In genomic region chr1:58780586-58781452, GRCh38 we compare ENCODE assay signal across 8 cellular contexts. TPM values are rescaled to one million over a fixed set of nuclear protein-coding genes. Genes with fewer than 3 reads are reported as not detected.
DNase-seq lines count a peak whose midpoint lies in the region; ATAC-seq and TF ChIP-seq lines count a peak whose summit lies in the region.

No MANE protein-coding gene starts in this region.

- peak overlapping the region; percentile 95 for H3K4me2 ChIP-seq in skeletal muscle satellite cell (ENCODE audit: low read length)

- H3K9me3 ChIP-seq in heart left ventricle (no peaks in the 10 kb centered on the region), skeletal muscle satellite cell (replicated peaks; ENCODE audit: low read length) (no peaks in the 10 kb centered on the region)

- TF ChIP-seq POLR2A in heart left ventricle (IDR thresholded peaks at IDR 0.05): no peak

- intact Hi-C loops in heart left ventricle (cut with DNase I) (loop anchor here (1.0 to 10.0 kb wide), 21 partner anchors 26 to 974 kb away; partner anchors contain the start of gene FGGY (in 4 of the 10)), Right ventricle myocardium inferior (cut with DNase I) (loop anchor here (1.0 kb wide), 1 partner anchor 978 kb away; no protein-coding TSS in a partner anchor)

- no peak for TF ChIP-seq CTCF in heart left ventricle (IDR thresholded peaks at IDR 0.05)
- TF ChIP-seq CTCF in WI38 (IDR thresholded peaks at IDR 0.05; ENCODE audit: low read depth, low read length): no peak

- WGBS in heart left ventricle, 4 donors: 11 to 22% (median 16%) methylated on average over 2 of the region's 2 CpGs

- ATAC-seq in heart left ventricle (no peak), Right ventricle myocardium inferior (no peak), HG02884 (IDR thresholded peaks at IDR 0.05; ENCODE audit: unreplicated experiment) (no peak)

- H3K4me1 ChIP-seq in heart left ventricle: peaks cover 0 to 25% (median 16%) of the 10 kb centered on the region in 12 donors
- H3K4me1 ChIP-seq in skeletal muscle satellite cell (ENCODE audit: control insufficient read depth, insufficient read depth, low read length): peaks cover 14% of the 10 kb centered on the region

- H3K27me3 ChIP-seq in heart left ventricle: no peaks in the 10 kb centered on the region
- H3K27me3 ChIP-seq in skeletal muscle satellite cell (ENCODE audit: control insufficient read depth, insufficient read depth, low read length): no peaks in the 10 kb centered on the region

- H3K36me3 ChIP-seq in heart left ventricle: peaks cover 0 to 15% (median 7%) of the 10 kb centered on the region in 9 donors
- peaks cover 27% of the 10 kb centered on the region for H3K36me3 ChIP-seq in skeletal muscle satellite cell (ENCODE audit: insufficient read depth, low read length)

- peak overlapping the region in 11 of 12 donors; percentile 44 to 100 (median 99) for H3K27ac ChIP-seq in heart left ventricle

- H3K4me3 ChIP-seq in heart left ventricle (peak overlapping the region; percentile 59 to 99 (median 90)), WI38 (ENCODE audit: low read depth, low read length) (peak overlapping the region; percentile 97), skeletal muscle satellite cell (ENCODE audit: low read length) (peak overlapping the region; percentile 81)

- peak overlapping the region; percentile 96 for H3K9ac ChIP-seq in skeletal muscle satellite cell (ENCODE audit: low read depth, low read length)

- DNase-seq in heart left ventricle (no peak), Right ventricle myocardium inferior (ENCODE audit: missing footprints) (no peak), globus pallidus (ENCODE audit: low spot score) (peak; percentile 41), SK-N-DZ (ENCODE audit: low spot score) (no peak), foreskin melanocyte (no peak)

RNA-seq across cellular contexts. Expression of gene JUN, which starts 3.0 kb away (rescaled TPM):
- total RNA-seq in heart left ventricle (100 to 1,000 TPM in 1 of 9 donors, 10 to 100 TPM in 8; 57.1 to 128 (median 82.8) TPM), Right ventricle myocardium inferior (64.2 TPM)
- polyA plus RNA-seq in heart left ventricle: 100 to 1,000 TPM in 1 of 2 donors, 10 to 100 TPM in 1; 71.6 to 133 TPM
- 95.8 and 119 TPM in 2 replicates for total RNA-seq in skeletal muscle satellite cell (2012; rRNA removed)
- polyA plus RNA-seq in SK-N-DZ (2014; cell fraction: cytosol; rRNA removed): 20.6 and 20.9 TPM in 2 replicates
- polyA plus RNA-seq in SK-N-DZ (2014; cell fraction: nucleus; rRNA removed): 11.6 and 14.7 TPM in 2 replicates
